Comparison of ENCODE assay signal across 1 cellular context in the genomic region with DNA sequence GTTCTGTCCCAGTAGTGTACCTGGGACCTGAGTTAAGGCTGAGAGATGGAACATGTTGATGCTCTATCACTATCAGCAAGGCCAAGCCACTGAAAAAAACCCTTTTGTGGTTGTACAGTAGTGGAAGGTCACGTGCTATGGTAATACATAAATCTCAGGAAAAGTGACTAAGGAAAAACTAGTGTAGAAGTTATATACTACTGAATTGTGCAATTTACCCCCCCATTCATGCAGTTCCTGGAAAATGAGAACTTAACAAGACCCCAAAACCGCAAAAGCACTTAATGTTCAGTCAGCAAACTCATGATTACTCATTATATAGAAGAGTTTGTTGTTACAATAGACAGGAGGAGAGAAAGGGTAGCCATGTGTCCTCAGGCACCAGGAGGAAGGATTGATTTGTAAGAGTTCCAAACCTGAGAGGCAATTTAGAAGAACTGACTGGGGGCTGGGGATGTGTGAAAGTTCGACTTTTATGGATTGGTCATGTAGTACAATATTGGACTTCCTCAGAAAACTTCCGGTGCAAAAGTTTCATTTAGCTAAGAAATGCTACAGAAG.
TF ChIP-seq lines count a peak whose summit lies in the region.

No MANE protein-coding gene starts in this region.

TF ChIP-seq in K562, 482 proteins besides CTCF, POLR2A, EP300 and RAD21 (continued from another document):
- TF ChIP-seq, protein P1, sequence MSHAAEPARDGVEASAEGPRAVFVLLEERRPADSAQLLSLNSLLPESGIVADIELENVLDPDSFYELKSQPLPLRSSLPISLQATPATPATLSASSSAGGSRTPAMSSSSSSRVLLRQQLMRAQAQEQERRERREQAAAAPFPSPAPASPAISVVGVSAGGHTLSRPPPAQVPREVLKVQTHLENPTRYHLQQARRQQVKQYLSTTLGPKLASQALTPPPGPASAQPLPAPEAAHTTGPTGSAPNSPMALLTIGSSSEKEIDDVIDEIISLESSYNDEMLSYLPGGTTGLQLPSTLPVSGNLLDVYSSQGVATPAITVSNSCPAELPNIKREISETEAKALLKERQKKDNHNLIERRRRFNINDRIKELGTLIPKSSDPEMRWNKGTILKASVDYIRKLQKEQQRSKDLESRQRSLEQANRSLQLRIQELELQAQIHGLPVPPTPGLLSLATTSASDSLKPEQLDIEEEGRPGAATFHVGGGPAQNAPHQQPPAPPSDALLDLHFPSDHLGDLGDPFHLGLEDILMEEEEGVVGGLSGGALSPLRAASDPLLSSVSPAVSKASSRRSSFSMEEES (CRISPR knock-in tag; IDR thresholded peaks at IDR 0.05) = peak; percentile 77
- TF ChIP-seq CCAR2 (IDR thresholded peaks at IDR 0.05; ENCODE audit: low read depth, low read length) = no peak
- 0 out of 2 replicates have a peak, but pooled peaks have one; percentile 19 for TF ChIP-seq ZNF316 (IDR thresholded peaks at IDR 0.05)
- no peak for TF ChIP-seq CBX3 (IDR thresholded peaks at IDR 0.05; ENCODE audit: borderline replicate concordance in 1 of 2, low read length in 2 of 2)
- TF ChIP-seq, protein P2, sequence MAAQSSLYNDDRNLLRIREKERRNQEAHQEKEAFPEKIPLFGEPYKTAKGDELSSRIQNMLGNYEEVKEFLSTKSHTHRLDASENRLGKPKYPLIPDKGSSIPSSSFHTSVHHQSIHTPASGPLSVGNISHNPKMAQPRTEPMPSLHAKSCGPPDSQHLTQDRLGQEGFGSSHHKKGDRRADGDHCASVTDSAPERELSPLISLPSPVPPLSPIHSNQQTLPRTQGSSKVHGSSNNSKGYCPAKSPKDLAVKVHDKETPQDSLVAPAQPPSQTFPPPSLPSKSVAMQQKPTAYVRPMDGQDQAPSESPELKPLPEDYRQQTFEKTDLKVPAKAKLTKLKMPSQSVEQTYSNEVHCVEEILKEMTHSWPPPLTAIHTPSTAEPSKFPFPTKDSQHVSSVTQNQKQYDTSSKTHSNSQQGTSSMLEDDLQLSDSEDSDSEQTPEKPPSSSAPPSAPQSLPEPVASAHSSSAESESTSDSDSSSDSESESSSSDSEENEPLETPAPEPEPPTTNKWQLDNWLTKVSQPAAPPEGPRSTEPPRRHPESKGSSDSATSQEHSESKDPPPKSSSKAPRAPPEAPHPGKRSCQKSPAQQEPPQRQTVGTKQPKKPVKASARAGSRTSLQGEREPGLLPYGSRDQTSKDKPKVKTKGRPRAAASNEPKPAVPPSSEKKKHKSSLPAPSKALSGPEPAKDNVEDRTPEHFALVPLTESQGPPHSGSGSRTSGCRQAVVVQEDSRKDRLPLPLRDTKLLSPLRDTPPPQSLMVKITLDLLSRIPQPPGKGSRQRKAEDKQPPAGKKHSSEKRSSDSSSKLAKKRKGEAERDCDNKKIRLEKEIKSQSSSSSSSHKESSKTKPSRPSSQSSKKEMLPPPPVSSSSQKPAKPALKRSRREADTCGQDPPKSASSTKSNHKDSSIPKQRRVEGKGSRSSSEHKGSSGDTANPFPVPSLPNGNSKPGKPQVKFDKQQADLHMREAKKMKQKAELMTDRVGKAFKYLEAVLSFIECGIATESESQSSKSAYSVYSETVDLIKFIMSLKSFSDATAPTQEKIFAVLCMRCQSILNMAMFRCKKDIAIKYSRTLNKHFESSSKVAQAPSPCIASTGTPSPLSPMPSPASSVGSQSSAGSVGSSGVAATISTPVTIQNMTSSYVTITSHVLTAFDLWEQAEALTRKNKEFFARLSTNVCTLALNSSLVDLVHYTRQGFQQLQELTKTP (IDR thresholded peaks at IDR 0.05; ENCODE audit: low read depth in 1 of 2, partially characterized antibody in 2 of 2) = no peak
- TF ChIP-seq ZFP36 (IDR thresholded peaks at IDR 0.05; ENCODE audit: low read depth, low read length, partially characterized antibody) = no peak
- TF ChIP-seq, protein P3, sequence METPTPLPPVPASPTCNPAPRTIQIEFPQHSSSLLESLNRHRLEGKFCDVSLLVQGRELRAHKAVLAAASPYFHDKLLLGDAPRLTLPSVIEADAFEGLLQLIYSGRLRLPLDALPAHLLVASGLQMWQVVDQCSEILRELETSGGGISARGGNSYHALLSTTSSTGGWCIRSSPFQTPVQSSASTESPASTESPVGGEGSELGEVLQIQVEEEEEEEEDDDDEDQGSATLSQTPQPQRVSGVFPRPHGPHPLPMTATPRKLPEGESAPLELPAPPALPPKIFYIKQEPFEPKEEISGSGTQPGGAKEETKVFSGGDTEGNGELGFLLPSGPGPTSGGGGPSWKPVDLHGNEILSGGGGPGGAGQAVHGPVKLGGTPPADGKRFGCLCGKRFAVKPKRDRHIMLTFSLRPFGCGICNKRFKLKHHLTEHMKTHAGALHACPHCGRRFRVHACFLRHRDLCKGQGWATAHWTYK (CRISPR knock-in tag; IDR thresholded peaks at IDR 0.05) = peak; percentile 55; the same call in 1 of the 2 replicates
- TF ChIP-seq L3MBTL2 (IDR thresholded peaks at IDR 0.05) = no peak
- TF ChIP-seq RBM22 (IDR thresholded peaks at IDR 0.05; ENCODE audit: low read depth, low read length, poor library complexity, severe bottlenecking) = no peak
